ENCODE assay signal across 11 cellular contexts in genomic region chr11:45178890-45179663, GRCh38. TPM values are rescaled to one million over a fixed set of nuclear protein-coding genes. Genes with fewer than 3 reads are reported as not detected.
DNase-seq lines count a peak whose midpoint lies in the region; TF ChIP-seq lines count a peak whose summit lies in the region.
"Had no signal": no experiment of that assay in that cellular context is flagged by ENCODE, and none has a peak within 500 bp of the region (broad histone marks: within the 10 kb centered on the region; RNA-seq: fewer than 3 reads in every experiment).

No MANE protein-coding gene starts in this region.

- H3K27me3 Mint-ChIP-seq in progenitor cell of endocrine pancreas, result peaks cover 4% of the 10 kb centered on the region
- H3K27me3 Mint-ChIP-seq: central memory CD8-positive, alpha-beta T cell had no signal

- H3K27ac Mint-ChIP-seq in progenitor cell of endocrine pancreas, result peak overlapping the region; percentile 37

- peak; percentile 74 for DNase-seq in EH (ENCODE audit: low read depth)
- DNase-seq in RWPE1 (ENCODE audit: low spot score), result peak; percentile 69
- peak; percentile 36 for DNase-seq in fibroblast of the aortic adventitia (ENCODE audit: low read depth)
- DNase-seq in progenitor cell of endocrine pancreas (ENCODE audit: low spot score, unreplicated experiment), result no peak
- no peak for DNase-seq in activated CD4-positive, alpha-beta T cell treated with anti-CD3 and anti-CD28 coated beads for 48 hours
- DNase-seq in SHP77 (lab: John Stamatoyannopoulos, UW), result no peak
- DNase-seq in AML-193 (lab: John Stamatoyannopoulos, UW), result no peak
- DNase-seq in Kasumi-1 (lab: John Stamatoyannopoulos, UW), result no peak
- DNase-seq: NCI-H1694, T1000 had no signal

- CTCF ChIA-PET in RWPE1 (lab: Yijun Ruan, JAX), result no interaction called here

- H3K4me3 ChIP-seq in fibroblast of the aortic adventitia (ENCODE audit: low read depth, low read length), result no peak overlapping the region

- peak overlapping the region; percentile 79 for H3K4me3 Mint-ChIP-seq in progenitor cell of endocrine pancreas (ENCODE audit: low read depth)

- H3K27ac ChIP-seq in RWPE1, result peak overlapping the region; percentile 88

- H3K36me3 Mint-ChIP-seq in progenitor cell of endocrine pancreas (ENCODE audit: insufficient read depth), result no peaks in the 10 kb centered on the region

- POLR2A ChIA-PET in RWPE1 (lab: Yijun Ruan, JAX; ENCODE audit: low non-redundant PET), result no interaction called here

- TF ChIP-seq CTCF in RWPE1 (conservative IDR thresholded peaks at IDR 0.05; ENCODE audit: low read depth) (no peak), fibroblast of the aortic adventitia (IDR thresholded peaks at IDR 0.05; ENCODE audit: insufficient read depth, low read length) (no peak), progenitor cell of endocrine pancreas (IDR thresholded peaks at IDR 0.05; ENCODE audit: unreplicated experiment) (no peak)

- peaks cover 10% of the 10 kb centered on the region for H3K4me1 Mint-ChIP-seq in progenitor cell of endocrine pancreas (ENCODE audit: low read depth)

- H3K9me3 Mint-ChIP-seq in progenitor cell of endocrine pancreas (ENCODE audit: low read depth), result no peaks in the 10 kb centered on the region
- H3K9me3 Mint-ChIP-seq: central memory CD8-positive, alpha-beta T cell had no signal

RNA-seq across cellular contexts. Expression of gene PRDM11, which starts 32.6 kb away (rescaled TPM):
- total RNA-seq in fibroblast of the aortic adventitia (ENCODE audit: low replicate concordance) (3.4 and 5.3 TPM in 2 replicates), progenitor cell of endocrine pancreas (23.7 and 27.1 TPM in 2 replicates)

Comparison
In these comparisons a context has a peak if more than half of its experiments do, and no peak if none do; other contexts are left out.
1. DNase-seq: peak in EH (single experiment), RWPE1 (single experiment) and fibroblast of the aortic adventitia (single experiment); none in progenitor cell of endocrine pancreas (single experiment), activated CD4-positive, alpha-beta T cell treated with anti-CD3 and anti-CD28 coated beads for 48 hours (single experiment), SHP77 (0 of 2), AML-193 (0 of 2) and Kasumi-1 (0 of 2).